Comparison of ENCODE assay signal across 1 cellular context in genomic region chr1:6125366-6125765, GRCh38.
TF ChIP-seq lines count a peak whose summit lies in the region.

No MANE protein-coding gene starts in this region.

TF ChIP-seq in H1, 55 proteins besides CTCF, POLR2A, EP300 and RAD21:
- no peak for TF ChIP-seq TAF1 (IDR thresholded peaks at IDR 0.05; ENCODE audit: low read depth, low read length)
- TF ChIP-seq SP2 (IDR thresholded peaks at IDR 0.05; ENCODE audit: low read length) = no peak
- no peak for TF ChIP-seq CHD2 (IDR thresholded peaks at IDR 0.05; ENCODE audit: low read length)
- TF ChIP-seq RBBP5 (IDR thresholded peaks at IDR 0.05; ENCODE audit: borderline replicate concordance, low read depth, low read length) = no peak
- no peak for TF ChIP-seq NANOG (IDR thresholded peaks at IDR 0.05; ENCODE audit: insufficient read depth, low read depth, low read length, poor library complexity, severe bottlenecking)
- TF ChIP-seq TAF7 (optimal IDR thresholded peaks at IDR 0.05; ENCODE audit: borderline replicate concordance, low read depth, low read length) = no peak
- no peak for TF ChIP-seq GTF2F1 (IDR thresholded peaks at IDR 0.05; ENCODE audit: borderline replicate concordance, low read depth, low read length)
- no peak for TF ChIP-seq ATF3 (IDR thresholded peaks at IDR 0.05; ENCODE audit: insufficient read depth, low read depth, low read length)
- no peak for TF ChIP-seq TEAD4 (IDR thresholded peaks at IDR 0.05; ENCODE audit: low read depth, low read length)
- TF ChIP-seq CREB1 (IDR thresholded peaks at IDR 0.05) = no peak
- no peak for TF ChIP-seq CBX8 (IDR thresholded peaks at IDR 0.05; ENCODE audit: borderline replicate concordance, low read depth, low read length)
- TF ChIP-seq CHD7 (IDR thresholded peaks at IDR 0.05; ENCODE audit: insufficient replicate concordance, low read length) = no peak
- TF ChIP-seq BCL11A (IDR thresholded peaks at IDR 0.05; ENCODE audit: low read depth in 2 of 2, low read length in 2 of 2) = no peak
- no peak for TF ChIP-seq JUN (IDR thresholded peaks at IDR 0.05; ENCODE audit: low read depth, low read length)
